Comparison of ENCODE assay signal across 1 cellular context in the genomic region with DNA sequence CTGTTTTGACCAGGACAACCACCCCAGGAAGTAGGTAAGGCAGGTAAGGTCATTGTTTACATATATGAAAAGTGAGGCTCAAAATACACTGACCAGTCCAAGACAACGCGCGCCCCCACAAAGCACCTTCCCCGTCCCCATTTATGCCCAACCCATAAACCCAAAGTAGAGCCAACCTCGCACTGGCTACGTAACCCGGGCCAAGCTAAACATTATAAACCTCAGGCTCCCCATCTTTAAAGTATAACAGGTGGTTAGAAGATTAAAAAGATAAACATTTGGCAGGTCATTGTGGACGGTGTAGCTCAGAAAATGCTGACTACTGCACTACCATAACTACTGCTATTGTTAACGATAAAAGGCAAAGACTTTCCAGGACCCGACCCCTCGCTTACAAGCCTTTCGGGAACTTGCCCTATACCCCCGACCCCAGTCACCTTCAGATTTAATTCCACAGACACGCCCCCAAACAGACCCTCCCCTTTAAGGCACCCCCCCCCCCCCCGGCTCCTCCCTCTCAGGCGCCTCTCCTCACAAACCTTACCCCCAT.
TF ChIP-seq lines count a peak whose summit lies in the region.

No MANE protein-coding gene starts in this region.

TF ChIP-seq in GM23338, 12 proteins besides CTCF, POLR2A, EP300 and RAD21 (continued from another document):
- TF ChIP-seq, protein P1, sequence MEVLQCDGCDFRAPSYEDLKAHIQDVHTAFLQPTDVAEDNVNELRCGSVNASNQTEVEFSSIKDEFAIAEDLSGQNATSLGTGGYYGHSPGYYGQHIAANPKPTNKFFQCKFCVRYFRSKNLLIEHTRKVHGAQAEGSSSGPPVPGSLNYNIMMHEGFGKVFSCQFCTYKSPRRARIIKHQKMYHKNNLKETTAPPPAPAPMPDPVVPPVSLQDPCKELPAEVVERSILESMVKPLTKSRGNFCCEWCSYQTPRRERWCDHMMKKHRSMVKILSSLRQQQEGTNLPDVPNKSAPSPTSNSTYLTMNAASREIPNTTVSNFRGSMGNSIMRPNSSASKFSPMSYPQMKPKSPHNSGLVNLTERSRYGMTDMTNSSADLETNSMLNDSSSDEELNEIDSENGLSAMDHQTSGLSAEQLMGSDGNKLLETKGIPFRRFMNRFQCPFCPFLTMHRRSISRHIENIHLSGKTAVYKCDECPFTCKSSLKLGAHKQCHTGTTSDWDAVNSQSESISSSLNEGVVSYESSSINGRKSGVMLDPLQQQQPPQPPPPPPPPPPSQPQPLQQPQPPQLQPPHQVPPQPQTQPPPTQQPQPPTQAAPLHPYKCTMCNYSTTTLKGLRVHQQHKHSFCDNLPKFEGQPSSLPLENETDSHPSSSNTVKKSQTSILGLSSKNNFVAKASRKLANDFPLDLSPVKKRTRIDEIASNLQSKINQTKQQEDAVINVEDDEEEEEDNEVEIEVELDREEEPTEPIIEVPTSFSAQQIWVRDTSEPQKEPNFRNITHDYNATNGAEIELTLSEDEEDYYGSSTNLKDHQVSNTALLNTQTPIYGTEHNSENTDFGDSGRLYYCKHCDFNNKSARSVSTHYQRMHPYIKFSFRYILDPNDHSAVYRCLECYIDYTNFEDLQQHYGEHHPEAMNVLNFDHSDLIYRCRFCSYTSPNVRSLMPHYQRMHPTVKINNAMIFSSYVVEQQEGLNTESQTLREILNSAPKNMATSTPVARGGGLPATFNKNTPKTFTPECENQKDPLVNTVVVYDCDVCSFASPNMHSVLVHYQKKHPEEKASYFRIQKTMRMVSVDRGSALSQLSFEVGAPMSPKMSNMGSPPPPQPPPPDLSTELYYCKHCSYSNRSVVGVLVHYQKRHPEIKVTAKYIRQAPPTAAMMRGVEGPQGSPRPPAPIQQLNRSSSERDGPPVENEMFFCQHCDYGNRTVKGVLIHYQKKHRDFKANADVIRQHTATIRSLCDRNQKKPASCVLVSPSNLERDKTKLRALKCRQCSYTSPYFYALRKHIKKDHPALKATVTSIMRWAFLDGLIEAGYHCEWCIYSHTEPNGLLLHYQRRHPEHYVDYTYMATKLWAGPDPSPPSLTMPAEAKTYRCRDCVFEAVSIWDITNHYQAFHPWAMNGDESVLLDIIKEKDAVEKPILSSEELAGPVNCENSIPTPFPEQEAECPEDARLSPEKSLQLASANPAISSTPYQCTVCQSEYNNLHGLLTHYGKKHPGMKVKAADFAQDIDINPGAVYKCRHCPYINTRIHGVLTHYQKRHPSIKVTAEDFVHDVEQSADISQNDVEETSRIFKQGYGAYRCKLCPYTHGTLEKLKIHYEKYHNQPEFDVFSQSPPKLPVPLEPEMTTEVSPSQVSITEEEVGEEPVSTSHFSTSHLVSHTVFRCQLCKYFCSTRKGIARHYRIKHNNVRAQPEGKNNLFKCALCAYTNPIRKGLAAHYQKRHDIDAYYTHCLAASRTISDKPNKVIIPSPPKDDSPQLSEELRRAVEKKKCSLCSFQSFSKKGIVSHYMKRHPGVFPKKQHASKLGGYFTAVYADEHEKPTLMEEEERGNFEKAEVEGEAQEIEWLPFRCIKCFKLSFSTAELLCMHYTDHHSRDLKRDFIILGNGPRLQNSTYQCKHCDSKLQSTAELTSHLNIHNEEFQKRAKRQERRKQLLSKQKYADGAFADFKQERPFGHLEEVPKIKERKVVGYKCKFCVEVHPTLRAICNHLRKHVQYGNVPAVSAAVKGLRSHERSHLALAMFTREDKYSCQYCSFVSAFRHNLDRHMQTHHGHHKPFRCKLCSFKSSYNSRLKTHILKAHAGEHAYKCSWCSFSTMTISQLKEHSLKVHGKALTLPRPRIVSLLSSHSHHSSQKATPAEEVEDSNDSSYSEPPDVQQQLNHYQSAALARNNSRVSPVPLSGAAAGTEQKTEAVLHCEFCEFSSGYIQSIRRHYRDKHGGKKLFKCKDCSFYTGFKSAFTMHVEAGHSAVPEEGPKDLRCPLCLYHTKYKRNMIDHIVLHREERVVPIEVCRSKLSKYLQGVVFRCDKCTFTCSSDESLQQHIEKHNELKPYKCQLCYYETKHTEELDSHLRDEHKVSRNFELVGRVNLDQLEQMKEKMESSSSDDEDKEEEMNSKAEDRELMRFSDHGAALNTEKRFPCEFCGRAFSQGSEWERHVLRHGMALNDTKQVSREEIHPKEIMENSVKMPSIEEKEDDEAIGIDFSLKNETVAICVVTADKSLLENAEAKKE (CRISPR knock-in tag; IDR thresholded peaks at IDR 0.05) = no peak
- no peak for TF ChIP-seq NANOG (IDR thresholded peaks at IDR 0.05; ENCODE audit: borderline replicate concordance)
- TF ChIP-seq STAT1 (IDR thresholded peaks at IDR 0.05; ENCODE audit: unreplicated experiment) = no peak
- no peak for TF ChIP-seq CREB1 (CRISPR knock-in tag; IDR thresholded peaks at IDR 0.05; ENCODE audit: low read depth)
- no peak for TF ChIP-seq REST (IDR thresholded peaks at IDR 0.05; ENCODE audit: unreplicated experiment)
- no peak for TF ChIP-seq EZH2 (IDR thresholded peaks at IDR 0.05; ENCODE audit: low read depth, unreplicated experiment)
- no peak for TF ChIP-seq EZH2phosphoT487 (IDR thresholded peaks at IDR 0.05; ENCODE audit: unreplicated experiment)
- TF ChIP-seq ZNF331 (CRISPR knock-in tag; IDR thresholded peaks at IDR 0.05; ENCODE audit: low read depth) = no peak
TF ChIP-seq in GM23338: peak in this region for 0.
